Comparison of ENCODE assay signal across 1 cellular context in the genomic region with DNA sequence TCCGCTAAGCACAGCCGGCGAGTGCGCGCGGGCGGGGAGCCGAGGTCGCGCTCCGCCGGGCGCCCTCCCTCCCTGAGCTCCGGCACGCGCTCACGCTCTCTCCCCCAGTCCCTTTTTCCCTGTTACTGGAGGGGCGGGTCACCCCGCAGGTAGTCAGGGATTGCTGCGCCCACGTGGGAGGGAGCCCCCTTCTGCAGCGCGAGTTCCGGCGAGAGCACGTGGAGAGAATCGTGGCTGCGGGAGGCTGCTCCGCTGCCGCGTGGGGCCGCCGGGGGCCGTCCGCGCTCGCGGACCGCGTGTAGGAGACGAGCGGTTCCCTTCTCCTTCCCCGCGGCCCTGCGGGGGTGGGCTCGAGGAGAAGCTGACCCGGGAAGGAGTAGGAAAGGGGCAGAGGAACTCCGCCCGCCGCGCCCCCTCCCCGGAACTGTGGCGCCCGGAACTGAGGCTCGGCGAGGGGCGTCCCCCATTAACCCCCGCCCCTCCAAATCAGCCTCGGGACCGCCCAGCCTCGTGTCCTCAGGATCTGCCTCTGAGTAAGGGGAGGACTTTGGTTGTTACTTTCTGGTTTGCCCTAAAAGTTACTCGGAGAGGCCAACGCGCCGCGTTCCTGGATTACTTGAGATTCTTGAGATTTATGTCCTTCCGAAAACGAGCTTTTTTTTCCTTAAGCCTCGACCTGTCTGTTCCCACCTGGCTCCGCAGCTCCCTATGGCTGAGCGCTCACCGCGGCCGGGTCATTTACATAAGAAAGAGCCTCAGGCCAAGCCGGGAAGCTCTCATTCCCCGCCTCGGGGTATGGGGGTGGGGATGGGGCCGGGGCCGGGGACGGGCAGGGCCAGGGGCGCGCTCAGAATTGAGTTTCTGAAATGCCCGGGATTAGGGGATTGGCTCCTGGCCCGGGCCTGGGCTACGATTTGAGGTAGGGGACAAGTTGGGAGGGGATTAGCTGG.
TF ChIP-seq lines count a peak whose summit lies in the region.

No MANE protein-coding gene starts in this region.

TF ChIP-seq in GM12878, 131 proteins besides CTCF, POLR2A, EP300 and RAD21 (continues in another document):
- no peak for TF ChIP-seq RAD51 (IDR thresholded peaks at IDR 0.05)
- peak; percentile 89 for TF ChIP-seq BACH1 (IDR thresholded peaks at IDR 0.05; ENCODE audit: borderline replicate concordance)
- TF ChIP-seq, protein P1, sequence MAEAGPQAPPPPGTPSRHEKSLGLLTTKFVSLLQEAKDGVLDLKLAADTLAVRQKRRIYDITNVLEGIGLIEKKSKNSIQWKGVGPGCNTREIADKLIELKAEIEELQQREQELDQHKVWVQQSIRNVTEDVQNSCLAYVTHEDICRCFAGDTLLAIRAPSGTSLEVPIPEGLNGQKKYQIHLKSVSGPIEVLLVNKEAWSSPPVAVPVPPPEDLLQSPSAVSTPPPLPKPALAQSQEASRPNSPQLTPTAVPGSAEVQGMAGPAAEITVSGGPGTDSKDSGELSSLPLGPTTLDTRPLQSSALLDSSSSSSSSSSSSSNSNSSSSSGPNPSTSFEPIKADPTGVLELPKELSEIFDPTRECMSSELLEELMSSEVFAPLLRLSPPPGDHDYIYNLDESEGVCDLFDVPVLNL (IDR thresholded peaks at IDR 0.05; ENCODE audit: low read depth, low read length), result no peak
- peak; percentile 82 for TF ChIP-seq FOXK2 (IDR thresholded peaks at IDR 0.05)
- TF ChIP-seq SP1 (IDR thresholded peaks at IDR 0.05; ENCODE audit: low read depth, low read length), result no peak
- TF ChIP-seq SIX5 (IDR thresholded peaks at IDR 0.05; ENCODE audit: low read depth, low read length, severe bottlenecking), result no peak
- no peak for TF ChIP-seq SPI1 (IDR thresholded peaks at IDR 0.05; ENCODE audit: borderline replicate concordance, insufficient read depth, low read depth, low read length)
- TF ChIP-seq ZNF384 (IDR thresholded peaks at IDR 0.05; ENCODE audit: borderline replicate concordance, low read depth, low read length), result no peak
- TF ChIP-seq KAT2A (conservative IDR thresholded peaks at IDR 0.05; ENCODE audit: control insufficient read depth, low read depth, low read length), result no peak
- no peak for TF ChIP-seq RBBP5 (conservative IDR thresholded peaks at IDR 0.05)
- peak; percentile 75; the same call in 1 of the 2 replicates for TF ChIP-seq RB1 (IDR thresholded peaks at IDR 0.05; ENCODE audit: borderline replicate concordance)
- no peak for TF ChIP-seq E2F8 (IDR thresholded peaks at IDR 0.05; ENCODE audit: low read depth, partially characterized antibody)
- TF ChIP-seq KDM1A (IDR thresholded peaks at IDR 0.05; ENCODE audit: borderline replicate concordance), result no peak
- TF ChIP-seq IRF3 (IDR thresholded peaks at IDR 0.05), result 0 out of 2 replicates have a peak, but pooled peaks have one; percentile 26
- TF ChIP-seq ZNF24 (IDR thresholded peaks at IDR 0.05), result no peak
- TF ChIP-seq ATF7 (IDR thresholded peaks at IDR 0.05; ENCODE audit: low read depth), result peak; percentile 82
- TF ChIP-seq EGR1 (IDR thresholded peaks at IDR 0.05; ENCODE audit: borderline replicate concordance in 1 of 2, low read depth in 2 of 2, low read length in 2 of 2), result peak in 1 of 2 experiments; percentile 6; a peak in 1 of 3 replicates
- TF ChIP-seq MXI1 (IDR thresholded peaks at IDR 0.05; ENCODE audit: low read depth, low read length), result peak; percentile 98
- TF ChIP-seq POU2F2 (IDR thresholded peaks at IDR 0.05; ENCODE audit: borderline replicate concordance, low read depth, low read length), result no peak
- TF ChIP-seq, protein P2, sequence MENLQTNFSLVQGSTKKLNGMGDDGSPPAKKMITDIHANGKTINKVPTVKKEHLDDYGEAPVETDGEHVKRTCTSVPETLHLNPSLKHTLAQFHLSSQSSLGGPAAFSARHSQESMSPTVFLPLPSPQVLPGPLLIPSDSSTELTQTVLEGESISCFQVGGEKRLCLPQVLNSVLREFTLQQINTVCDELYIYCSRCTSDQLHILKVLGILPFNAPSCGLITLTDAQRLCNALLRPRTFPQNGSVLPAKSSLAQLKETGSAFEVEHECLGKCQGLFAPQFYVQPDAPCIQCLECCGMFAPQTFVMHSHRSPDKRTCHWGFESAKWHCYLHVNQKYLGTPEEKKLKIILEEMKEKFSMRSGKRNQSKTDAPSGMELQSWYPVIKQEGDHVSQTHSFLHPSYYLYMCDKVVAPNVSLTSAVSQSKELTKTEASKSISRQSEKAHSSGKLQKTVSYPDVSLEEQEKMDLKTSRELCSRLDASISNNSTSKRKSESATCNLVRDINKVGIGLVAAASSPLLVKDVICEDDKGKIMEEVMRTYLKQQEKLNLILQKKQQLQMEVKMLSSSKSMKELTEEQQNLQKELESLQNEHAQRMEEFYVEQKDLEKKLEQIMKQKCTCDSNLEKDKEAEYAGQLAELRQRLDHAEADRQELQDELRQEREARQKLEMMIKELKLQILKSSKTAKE (IDR thresholded peaks at IDR 0.05; ENCODE audit: low read depth, poor library complexity, severe bottlenecking), result no peak
- TF ChIP-seq PAX5 (IDR thresholded peaks at IDR 0.05; ENCODE audit: borderline replicate concordance, low read depth, low read length), result peak; percentile 33; the same call in 1 of the 2 replicates
- TF ChIP-seq MYC (IDR thresholded peaks at IDR 0.05; ENCODE audit: insufficient read depth, insufficient read length, insufficient replicate concordance, low read length, severe bottlenecking), result peak; percentile 99
- TF ChIP-seq STAT1 (conservative IDR thresholded peaks at IDR 0.05), result no peak
- TF ChIP-seq SMAD5 (IDR thresholded peaks at IDR 0.05; ENCODE audit: low read depth), result peak; percentile 44; the same call in 1 of the 2 replicates
- TF ChIP-seq, protein P3, sequence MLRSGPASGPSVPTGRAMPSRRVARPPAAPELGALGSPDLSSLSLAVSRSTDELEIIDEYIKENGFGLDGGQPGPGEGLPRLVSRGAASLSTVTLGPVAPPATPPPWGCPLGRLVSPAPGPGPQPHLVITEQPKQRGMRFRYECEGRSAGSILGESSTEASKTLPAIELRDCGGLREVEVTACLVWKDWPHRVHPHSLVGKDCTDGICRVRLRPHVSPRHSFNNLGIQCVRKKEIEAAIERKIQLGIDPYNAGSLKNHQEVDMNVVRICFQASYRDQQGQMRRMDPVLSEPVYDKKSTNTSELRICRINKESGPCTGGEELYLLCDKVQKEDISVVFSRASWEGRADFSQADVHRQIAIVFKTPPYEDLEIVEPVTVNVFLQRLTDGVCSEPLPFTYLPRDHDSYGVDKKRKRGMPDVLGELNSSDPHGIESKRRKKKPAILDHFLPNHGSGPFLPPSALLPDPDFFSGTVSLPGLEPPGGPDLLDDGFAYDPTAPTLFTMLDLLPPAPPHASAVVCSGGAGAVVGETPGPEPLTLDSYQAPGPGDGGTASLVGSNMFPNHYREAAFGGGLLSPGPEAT (IDR thresholded peaks at IDR 0.05; ENCODE audit: low read depth), result peak; percentile 37; the same call in 1 of the 2 replicates
- no peak for TF ChIP-seq POLR2AphosphoS2 (IDR thresholded peaks at IDR 0.05; ENCODE audit: low read depth, low read length)
- TF ChIP-seq IKZF2 (IDR thresholded peaks at IDR 0.05), result no peak
- TF ChIP-seq, protein P4, sequence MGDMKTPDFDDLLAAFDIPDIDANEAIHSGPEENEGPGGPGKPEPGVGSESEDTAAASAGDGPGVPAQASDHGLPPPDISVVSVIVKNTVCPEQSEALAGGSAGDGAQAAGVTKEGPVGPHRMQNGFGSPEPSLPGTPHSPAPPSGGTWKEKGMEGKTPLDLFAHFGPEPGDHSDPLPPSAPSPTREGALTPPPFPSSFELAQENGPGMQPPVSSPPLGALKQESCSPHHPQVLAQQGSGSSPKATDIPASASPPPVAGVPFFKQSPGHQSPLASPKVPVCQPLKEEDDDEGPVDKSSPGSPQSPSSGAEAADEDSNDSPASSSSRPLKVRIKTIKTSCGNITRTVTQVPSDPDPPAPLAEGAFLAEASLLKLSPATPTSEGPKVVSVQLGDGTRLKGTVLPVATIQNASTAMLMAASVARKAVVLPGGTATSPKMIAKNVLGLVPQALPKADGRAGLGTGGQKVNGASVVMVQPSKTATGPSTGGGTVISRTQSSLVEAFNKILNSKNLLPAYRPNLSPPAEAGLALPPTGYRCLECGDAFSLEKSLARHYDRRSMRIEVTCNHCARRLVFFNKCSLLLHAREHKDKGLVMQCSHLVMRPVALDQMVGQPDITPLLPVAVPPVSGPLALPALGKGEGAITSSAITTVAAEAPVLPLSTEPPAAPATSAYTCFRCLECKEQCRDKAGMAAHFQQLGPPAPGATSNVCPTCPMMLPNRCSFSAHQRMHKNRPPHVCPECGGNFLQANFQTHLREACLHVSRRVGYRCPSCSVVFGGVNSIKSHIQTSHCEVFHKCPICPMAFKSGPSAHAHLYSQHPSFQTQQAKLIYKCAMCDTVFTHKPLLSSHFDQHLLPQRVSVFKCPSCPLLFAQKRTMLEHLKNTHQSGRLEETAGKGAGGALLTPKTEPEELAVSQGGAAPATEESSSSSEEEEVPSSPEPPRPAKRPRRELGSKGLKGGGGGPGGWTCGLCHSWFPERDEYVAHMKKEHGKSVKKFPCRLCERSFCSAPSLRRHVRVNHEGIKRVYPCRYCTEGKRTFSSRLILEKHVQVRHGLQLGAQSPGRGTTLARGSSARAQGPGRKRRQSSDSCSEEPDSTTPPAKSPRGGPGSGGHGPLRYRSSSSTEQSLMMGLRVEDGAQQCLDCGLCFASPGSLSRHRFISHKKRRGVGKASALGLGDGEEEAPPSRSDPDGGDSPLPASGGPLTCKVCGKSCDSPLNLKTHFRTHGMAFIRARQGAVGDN (IDR thresholded peaks at IDR 0.05), result no peak; the same call in 1 of the 2 replicates
- TF ChIP-seq ZNF207 (IDR thresholded peaks at IDR 0.05; ENCODE audit: borderline replicate concordance), result no peak
- no peak for TF ChIP-seq NR2C2 (IDR thresholded peaks at IDR 0.05; ENCODE audit: borderline replicate concordance, control insufficient read depth, insufficient read length, low read depth)
- peak; percentile 77 for TF ChIP-seq DPF2 (IDR thresholded peaks at IDR 0.05)
- peak; percentile 98 for TF ChIP-seq MAX (IDR thresholded peaks at IDR 0.05; ENCODE audit: low read depth, low read length)
- TF ChIP-seq, protein P5, sequence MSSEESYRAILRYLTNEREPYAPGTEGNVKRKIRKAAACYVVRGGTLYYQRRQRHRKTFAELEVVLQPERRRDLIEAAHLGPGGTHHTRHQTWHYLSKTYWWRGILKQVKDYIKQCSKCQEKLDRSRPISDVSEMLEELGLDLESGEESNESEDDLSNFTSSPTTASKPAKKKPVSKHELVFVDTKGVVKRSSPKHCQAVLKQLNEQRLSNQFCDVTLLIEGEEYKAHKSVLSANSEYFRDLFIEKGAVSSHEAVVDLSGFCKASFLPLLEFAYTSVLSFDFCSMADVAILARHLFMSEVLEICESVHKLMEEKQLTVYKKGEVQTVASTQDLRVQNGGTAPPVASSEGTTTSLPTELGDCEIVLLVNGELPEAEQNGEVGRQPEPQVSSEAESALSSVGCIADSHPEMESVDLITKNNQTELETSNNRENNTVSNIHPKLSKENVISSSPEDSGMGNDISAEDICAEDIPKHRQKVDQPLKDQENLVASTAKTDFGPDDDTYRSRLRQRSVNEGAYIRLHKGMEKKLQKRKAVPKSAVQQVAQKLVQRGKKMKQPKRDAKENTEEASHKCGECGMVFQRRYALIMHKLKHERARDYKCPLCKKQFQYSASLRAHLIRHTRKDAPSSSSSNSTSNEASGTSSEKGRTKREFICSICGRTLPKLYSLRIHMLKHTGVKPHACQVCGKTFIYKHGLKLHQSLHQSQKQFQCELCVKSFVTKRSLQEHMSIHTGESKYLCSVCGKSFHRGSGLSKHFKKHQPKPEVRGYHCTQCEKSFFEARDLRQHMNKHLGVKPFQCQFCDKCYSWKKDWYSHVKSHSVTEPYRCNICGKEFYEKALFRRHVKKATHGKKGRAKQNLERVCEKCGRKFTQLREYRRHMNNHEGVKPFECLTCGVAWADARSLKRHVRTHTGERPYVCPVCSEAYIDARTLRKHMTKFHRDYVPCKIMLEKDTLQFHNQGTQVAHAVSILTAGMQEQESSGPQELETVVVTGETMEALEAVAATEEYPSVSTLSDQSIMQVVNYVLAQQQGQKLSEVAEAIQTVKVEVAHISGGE (CRISPR knock-in tag; IDR thresholded peaks at IDR 0.05), result no peak
- TF ChIP-seq BRCA1 (IDR thresholded peaks at IDR 0.05; ENCODE audit: low read depth, low read length), result no peak
- TF ChIP-seq BHLHE40 (IDR thresholded peaks at IDR 0.05; ENCODE audit: borderline replicate concordance in 1 of 2, low read depth in 2 of 2, low read length in 1 of 2), result peak; percentile 37 to 88; a peak in 3 of 4 replicates
- 0 out of 2 replicates have a peak, but pooled peaks have one; percentile 18 for TF ChIP-seq WRNIP1 (IDR thresholded peaks at IDR 0.05; ENCODE audit: borderline replicate concordance, low read depth, low read length)
